ENCODE assay signal across 16 cellular contexts in genomic region chr12:92604786-92605185, GRCh38.
DNase-seq lines count a peak whose midpoint lies in the region; TF ChIP-seq lines count a peak whose summit lies in the region.
"Had no signal": no experiment of that assay in that cellular context is flagged by ENCODE, and none has a peak within 500 bp of the region (broad histone marks: within the 10 kb centered on the region; RNA-seq: fewer than 3 reads in every experiment).

No MANE protein-coding gene starts in this region.

- peaks cover 11% of the 10 kb centered on the region for H3K36me3 Mint-ChIP-seq in activated T-helper 1 cell treated with anti-CD3 and anti-CD28 coated beads, Interleukin-12 subunit alpha, Interleukin-12 subunit beta, Interleukin-2, Interleukin-4 antibody, amounts not matched to agents 30 ng/mL and 10 ng/mL and 1 ng/mL, durations not matched to agents 14 hours and 24 hours and 36 hours (ENCODE audit: low read depth)

- H3K27me3 Mint-ChIP-seq in activated T-helper 1 cell treated with anti-CD3 and anti-CD28 coated beads, Interleukin-12 subunit alpha, Interleukin-12 subunit beta, Interleukin-2, Interleukin-4 antibody, amounts not matched to agents 30 ng/mL and 10 ng/mL and 1 ng/mL, durations not matched to agents 14 hours and 24 hours and 36 hours (ENCODE audit: insufficient read depth) = no peaks in the 10 kb centered on the region

- peak overlapping the region in 9 of 11 experiments; percentile 20 to 71 (median 59); a peak in 16 of 22 replicates for H3K27ac ChIP-seq in BLaER1 treated with 17β-estradiol and CSF1 and Interleukin-3, amounts not matched to agents 10 nM and 100 nM
- peak overlapping the region; percentile 92 for H3K27ac ChIP-seq in GM23248
- H3K27ac ChIP-seq in tibial artery = peak overlapping the region; percentile 15 to 50
- H3K27ac ChIP-seq: BLaER1, PC-9 had no signal

- in situ Hi-C loops in GM23248 (cut with MboI) = no loop called here

- no peaks in the 10 kb centered on the region for H3K9me2 ChIP-seq in GM23248 (ENCODE audit: insufficient read depth)

- peaks cover 60% of the 10 kb centered on the region for H3F3A ChIP-seq in GM23248 (ENCODE audit: insufficient read depth)

- H3K79me2 ChIP-seq in GM23248 (ENCODE audit: insufficient read depth) = no peaks in the 10 kb centered on the region

- peak overlapping the region in 4 of 11 experiments; percentile 8 to 50 (median 26); a peak in 6 of 22 replicates for H3K9ac ChIP-seq in BLaER1 treated with 17β-estradiol and CSF1 and Interleukin-3, amounts not matched to agents 10 nM and 100 nM
- H3K9ac ChIP-seq in GM23248 = no peak overlapping the region
- H3K9ac ChIP-seq: BLaER1 had no signal

- H3K27ac Mint-ChIP-seq in activated T-helper 1 cell treated with anti-CD3 and anti-CD28 coated beads, Interleukin-12 subunit alpha, Interleukin-12 subunit beta, Interleukin-2, Interleukin-4 antibody, amounts not matched to agents 30 ng/mL and 10 ng/mL and 1 ng/mL, durations not matched to agents 14 hours and 24 hours and 36 hours = no peak overlapping the region
- H3K27ac Mint-ChIP-seq: H9 had no signal

- no peak for TF ChIP-seq CTCF in fibroblast of the aortic adventitia (IDR thresholded peaks at IDR 0.05; ENCODE audit: insufficient read depth, low read length)
- no peak for TF ChIP-seq CTCF in tibial artery (IDR thresholded peaks at IDR 0.05)

- H3K4me3 ChIP-seq in BLaER1 treated with 17β-estradiol and CSF1 and Interleukin-3, amounts not matched to agents 10 nM and 100 nM = peak overlapping the region in 1 of 10 experiments; percentile 14; a peak in 1 of 20 replicates
- H3K4me3 ChIP-seq in GM23248 (no peak overlapping the region), fibroblast of the aortic adventitia (ENCODE audit: low read depth, low read length) (no peak overlapping the region), tibial artery (no peak overlapping the region)
- H3K4me3 ChIP-seq: BLaER1, GM12878, PC-9 had no signal

- peaks cover 30% of the 10 kb centered on the region for H3K9me3 Mint-ChIP-seq in activated T-helper 1 cell treated with anti-CD3 and anti-CD28 coated beads, Interleukin-12 subunit alpha, Interleukin-12 subunit beta, Interleukin-2, Interleukin-4 antibody, amounts not matched to agents 30 ng/mL and 10 ng/mL and 1 ng/mL, durations not matched to agents 14 hours and 24 hours and 36 hours

- H3K4me1 Mint-ChIP-seq in activated T-helper 1 cell treated with anti-CD3 and anti-CD28 coated beads, Interleukin-12 subunit alpha, Interleukin-12 subunit beta, Interleukin-2, Interleukin-4 antibody, amounts not matched to agents 30 ng/mL and 10 ng/mL and 1 ng/mL, durations not matched to agents 14 hours and 24 hours and 36 hours (ENCODE audit: low read depth) = peaks cover 34% of the 10 kb centered on the region

- peak overlapping the region in 8 of 11 experiments; percentile 20 to 88 (median 64); a peak in 14 of 22 replicates for H3K4me2 ChIP-seq in BLaER1 treated with 17β-estradiol and CSF1 and Interleukin-3, amounts not matched to agents 10 nM and 100 nM
- H3K4me2 ChIP-seq in GM23248 (ENCODE audit: unreplicated experiment) = no peak overlapping the region
- H3K4me2 ChIP-seq: BLaER1, PC-9 had no signal

- peaks cover 0 to 9% (median 6%) of the 10 kb centered on the region in 11 experiments; a peak in 6 of 22 replicates for H3K36me3 ChIP-seq in BLaER1 treated with 17β-estradiol and CSF1 and Interleukin-3, amounts not matched to agents 10 nM and 100 nM
- H3K36me3 ChIP-seq in GM23248 (ENCODE audit: low read depth) (no peaks in the 10 kb centered on the region), tibial artery (no peaks in the 10 kb centered on the region)
- H3K36me3 ChIP-seq: BLaER1 had no signal

- peaks cover 24 to 57% (median 53%) of the 10 kb centered on the region in 11 experiments for H3K9me3 ChIP-seq in BLaER1 treated with 17β-estradiol and CSF1 and Interleukin-3, amounts not matched to agents 10 nM and 100 nM (replicated peaks in 1 of 11)
- H3K9me3 ChIP-seq in GM23248 (ENCODE audit: low read depth) = no peaks in the 10 kb centered on the region
- H3K9me3 ChIP-seq in tibial artery = no peaks in the 10 kb centered on the region

- H3K27me3 ChIP-seq in BLaER1 treated with 17β-estradiol and CSF1 and Interleukin-3, amounts not matched to agents 10 nM and 100 nM = no peaks in the 10 kb centered on the region
- H3K27me3 ChIP-seq in GM23248 (replicated peaks; ENCODE audit: insufficient read depth) (no peaks in the 10 kb centered on the region), tibial artery (no peaks in the 10 kb centered on the region)
- H3K27me3 ChIP-seq: BLaER1 had no signal

- intact Hi-C loops in tibial artery (cut with DNase I; ENCODE audit: low total_unique reads) = no loop called here
- intact Hi-C loops in activated T-helper 1 cell treated with anti-CD3 and anti-CD28 coated beads, Interleukin-12 subunit alpha, Interleukin-12 subunit beta, Interleukin-2, Interleukin-4 antibody, amounts not matched to agents 30 ng/mL and 10 ng/mL and 1 ng/mL, durations not matched to agents 14 hours and 24 hours and 36 hours (cut with micrococcal nuclease) = loop anchor here (1.0 to 5.0 kb wide), 2 partner anchors 10 to 32 kb away; no protein-coding TSS in a partner anchor

- H4K20me1 ChIP-seq in BLaER1 treated with 17β-estradiol and CSF1 and Interleukin-3, amounts not matched to agents 10 nM and 100 nM = no peaks in the 10 kb centered on the region
- no peaks in the 10 kb centered on the region for H4K20me1 ChIP-seq in GM23248 (ENCODE audit: insufficient read depth)
- H4K20me1 ChIP-seq: BLaER1 had no signal

- no peak overlapping the region for H3K4me3 Mint-ChIP-seq in activated T-helper 1 cell treated with anti-CD3 and anti-CD28 coated beads, Interleukin-12 subunit alpha, Interleukin-12 subunit beta, Interleukin-2, Interleukin-4 antibody, amounts not matched to agents 30 ng/mL and 10 ng/mL and 1 ng/mL, durations not matched to agents 14 hours and 24 hours and 36 hours
- H3K4me3 Mint-ChIP-seq: H9 had no signal

- H2AFZ ChIP-seq in GM23248 = no peak overlapping the region
- H2AFZ ChIP-seq: PC-9 had no signal

- DNase-seq in GM23248 (no peak), fibroblast of the aortic adventitia (ENCODE audit: low read depth) (peak; percentile 19), tibial artery (no peak), mucosa of gallbladder (ENCODE audit: low spot score) (no peak)
- DNase-seq in activated T-helper 1 cell treated with anti-CD3 and anti-CD28 coated beads, Interleukin-12 subunit alpha, Interleukin-12 subunit beta, Interleukin-2, Interleukin-4 antibody, amounts not matched to agents 30 ng/mL and 10 ng/mL and 1 ng/mL, durations not matched to agents 14 hours and 24 hours and 36 hours (ENCODE audit: low spot score) = no peak
- no peak for DNase-seq in stimulated activated CD4-positive, alpha-beta T cell treated with anti-CD3 and anti-CD28 coated beads, Interleukin-4, amount 100 ng/mL, for 1 hour
- DNase-seq: H9, Kasumi-1, NCI-H1105 treated with DMSO at 0.1 percent for 48 hours, NCI-H187 treated with DMSO at 0.1 percent for 48 hours, NCI-H446, PC-9, SHP77 had no signal

- peaks cover 29 to 91% (median 53%) of the 10 kb centered on the region in 10 experiments for H3K4me1 ChIP-seq in BLaER1 treated with 17β-estradiol and CSF1 and Interleukin-3, amounts not matched to agents 10 nM and 100 nM
- H3K4me1 ChIP-seq in GM23248 (ENCODE audit: insufficient read depth) = peaks cover 68% of the 10 kb centered on the region
- H3K4me1 ChIP-seq in tibial artery = peaks cover 0 to 52% (median 17%) of the 10 kb centered on the region in 4 donors

Comparison
In these comparisons a context has a peak if more than half of its experiments do, and no peak if none do; other contexts are left out.
1. H3K27ac ChIP-seq: peak in every context shown above with its lines; median percentile 92 in GM23248; 59 in BLaER1 treated with 17β-estradiol and CSF1 and Interleukin-3, amounts not matched to agents 10 nM and 100 nM; 32 in tibial artery.